1 cellular context compared by ENCODE assay signal in the genomic region with DNA sequence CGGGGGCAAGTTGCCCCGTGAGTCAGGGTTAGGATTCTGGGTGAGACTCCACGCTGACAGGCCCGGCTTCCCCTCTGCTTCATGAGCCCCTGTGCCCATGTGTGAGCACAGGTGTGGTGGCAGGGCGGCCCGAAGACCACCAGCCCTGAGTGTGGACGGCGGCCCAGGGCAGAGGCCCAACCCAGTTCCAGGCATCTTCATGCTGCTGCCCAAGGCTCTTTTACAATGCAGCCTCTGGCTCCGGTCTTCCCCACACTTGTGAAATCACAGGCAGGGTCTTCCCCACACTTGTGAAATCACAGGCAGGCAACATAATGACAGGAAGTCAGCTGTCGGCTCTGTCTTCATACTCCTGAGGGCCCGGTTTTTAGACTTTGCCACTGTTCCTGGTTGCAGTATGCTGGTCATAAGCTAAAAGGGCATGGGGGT.
TF ChIP-seq lines count a peak whose summit lies in the region.

No MANE protein-coding gene starts in this region.

TF ChIP-seq in HepG2, 621 proteins besides CTCF, POLR2A, EP300 and RAD21 (continued from another document):
- TF ChIP-seq, protein P1, sequence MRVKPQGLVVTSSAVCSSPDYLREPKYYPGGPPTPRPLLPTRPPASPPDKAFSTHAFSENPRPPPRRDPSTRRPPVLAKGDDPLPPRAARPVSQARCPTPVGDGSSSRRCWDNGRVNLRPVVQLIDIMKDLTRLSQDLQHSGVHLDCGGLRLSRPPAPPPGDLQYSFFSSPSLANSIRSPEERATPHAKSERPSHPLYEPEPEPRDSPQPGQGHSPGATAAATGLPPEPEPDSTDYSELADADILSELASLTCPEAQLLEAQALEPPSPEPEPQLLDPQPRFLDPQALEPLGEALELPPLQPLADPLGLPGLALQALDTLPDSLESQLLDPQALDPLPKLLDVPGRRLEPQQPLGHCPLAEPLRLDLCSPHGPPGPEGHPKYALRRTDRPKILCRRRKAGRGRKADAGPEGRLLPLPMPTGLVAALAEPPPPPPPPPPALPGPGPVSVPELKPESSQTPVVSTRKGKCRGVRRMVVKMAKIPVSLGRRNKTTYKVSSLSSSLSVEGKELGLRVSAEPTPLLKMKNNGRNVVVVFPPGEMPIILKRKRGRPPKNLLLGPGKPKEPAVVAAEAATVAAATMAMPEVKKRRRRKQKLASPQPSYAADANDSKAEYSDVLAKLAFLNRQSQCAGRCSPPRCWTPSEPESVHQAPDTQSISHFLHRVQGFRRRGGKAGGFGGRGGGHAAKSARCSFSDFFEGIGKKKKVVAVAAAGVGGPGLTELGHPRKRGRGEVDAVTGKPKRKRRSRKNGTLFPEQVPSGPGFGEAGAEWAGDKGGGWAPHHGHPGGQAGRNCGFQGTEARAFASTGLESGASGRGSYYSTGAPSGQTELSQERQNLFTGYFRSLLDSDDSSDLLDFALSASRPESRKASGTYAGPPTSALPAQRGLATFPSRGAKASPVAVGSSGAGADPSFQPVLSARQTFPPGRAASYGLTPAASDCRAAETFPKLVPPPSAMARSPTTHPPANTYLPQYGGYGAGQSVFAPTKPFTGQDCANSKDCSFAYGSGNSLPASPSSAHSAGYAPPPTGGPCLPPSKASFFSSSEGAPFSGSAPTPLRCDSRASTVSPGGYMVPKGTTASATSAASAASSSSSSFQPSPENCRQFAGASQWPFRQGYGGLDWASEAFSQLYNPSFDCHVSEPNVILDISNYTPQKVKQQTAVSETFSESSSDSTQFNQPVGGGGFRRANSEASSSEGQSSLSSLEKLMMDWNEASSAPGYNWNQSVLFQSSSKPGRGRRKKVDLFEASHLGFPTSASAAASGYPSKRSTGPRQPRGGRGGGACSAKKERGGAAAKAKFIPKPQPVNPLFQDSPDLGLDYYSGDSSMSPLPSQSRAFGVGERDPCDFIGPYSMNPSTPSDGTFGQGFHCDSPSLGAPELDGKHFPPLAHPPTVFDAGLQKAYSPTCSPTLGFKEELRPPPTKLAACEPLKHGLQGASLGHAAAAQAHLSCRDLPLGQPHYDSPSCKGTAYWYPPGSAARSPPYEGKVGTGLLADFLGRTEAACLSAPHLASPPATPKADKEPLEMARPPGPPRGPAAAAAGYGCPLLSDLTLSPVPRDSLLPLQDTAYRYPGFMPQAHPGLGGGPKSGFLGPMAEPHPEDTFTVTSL (CRISPR knock-in tag; IDR thresholded peaks at IDR 0.05; ENCODE audit: borderline replicate concordance): no peak
